ENCODE assay signal across 1 cellular context in genomic region chr1:167922611-167923074, GRCh38.
TF ChIP-seq lines count a peak whose summit lies in the region.

No MANE protein-coding gene starts in this region.

TF ChIP-seq in K562, 482 proteins besides CTCF, POLR2A, EP300 and RAD21:
- TF ChIP-seq ZNF639 (CRISPR knock-in tag; conservative IDR thresholded peaks at IDR 0.05 in 1 of 2, IDR thresholded peaks at IDR 0.05 in 1 of 2) (no peak), HDAC1 (IDR thresholded peaks at IDR 0.05) (peak in 1 of 2 experiments; percentile 17; a peak in 1 of 4 replicates), ARHGAP35 (IDR thresholded peaks at IDR 0.05; ENCODE audit: partially characterized antibody) (no peak), SMARCC2 (IDR thresholded peaks at IDR 0.05; ENCODE audit: low read depth) (peak; percentile 20; the same call in 1 of the 2 replicates), DPF2 (IDR thresholded peaks at IDR 0.05) (0 out of 2 replicates have a peak, but pooled peaks have one; percentile 18), MCM7 (IDR thresholded peaks at IDR 0.05) (peak in 1 of 2 experiments; percentile 59; a peak in 1 of 4 replicates), NKRF (IDR thresholded peaks at IDR 0.05; ENCODE audit: borderline replicate concordance) (no peak), ZNF224 (CRISPR knock-in tag; IDR thresholded peaks at IDR 0.05) (no peak), XRCC3 (IDR thresholded peaks at IDR 0.05) (no peak), THRAP3 (IDR thresholded peaks at IDR 0.05; ENCODE audit: borderline replicate concordance) (peak; percentile 53; the same call in 1 of the 2 replicates), NBN (IDR thresholded peaks at IDR 0.05; ENCODE audit: low read depth) (peak; percentile 58; the same call in 1 of the 2 replicates), BRD4 (IDR thresholded peaks at IDR 0.05) (no peak), CBFA2T2 (conservative IDR thresholded peaks at IDR 0.05) (no peak), TAF15 (IDR thresholded peaks at IDR 0.05; ENCODE audit: low read depth, low read length) (no peak), SMARCE1 (IDR thresholded peaks at IDR 0.05) (0 out of 2 replicates have a peak, but pooled peaks have one; percentile 14), ATF3 (IDR thresholded peaks at IDR 0.05) (0 out of 2 replicates have a peak, but pooled peaks have one; percentile 25), ATF3 (CRISPR knock-in tag; conservative IDR thresholded peaks at IDR 0.05) (no peak; the same call in 1 of the 2 replicates), MAFG (tag; conservative IDR thresholded peaks at IDR 0.05) (peak; percentile 34; the same call in 1 of the 2 replicates), CEBPZ (IDR thresholded peaks at IDR 0.05; ENCODE audit: borderline replicate concordance, low read depth, low read length) (no peak), FOSL1 (tag; conservative IDR thresholded peaks at IDR 0.05) (peak; percentile 52; the same call in 1 of the 2 replicates), HOMEZ (CRISPR knock-in tag; IDR thresholded peaks at IDR 0.05) (no peak), C11orf30 (IDR thresholded peaks at IDR 0.05; ENCODE audit: low read depth) (0 out of 2 replicates have a peak, but pooled peaks have one; percentile 12), KDM4B (IDR thresholded peaks at IDR 0.05; ENCODE audit: borderline replicate concordance in 2 of 2, low read depth in 1 of 2) (no peak), NELFE (IDR thresholded peaks at IDR 0.05; ENCODE audit: insufficient read depth, insufficient read length) (no peak), GABPB1 (CRISPR knock-in tag; IDR thresholded peaks at IDR 0.05) (no peak)
